In genomic region chr12:1369942-1370620, GRCh38 we compare ENCODE assay signal across 24 cellular contexts.
DNase-seq lines count a peak whose midpoint lies in the region; ATAC-seq, FAIRE-seq and TF ChIP-seq lines count a peak whose summit lies in the region.
"Had no signal": no experiment of that assay in that cellular context is flagged by ENCODE, and none has a peak within 500 bp of the region (broad histone marks: within the 10 kb centered on the region; RNA-seq: fewer than 3 reads in every experiment).

No MANE protein-coding gene starts in this region.

- ATAC-seq in heart right ventricle = peak in 1 of 8 donors; percentile 6
- ATAC-seq in right cardiac atrium = no peak
- peak; percentile 5 for ATAC-seq in gastrocnemius medialis
- ATAC-seq: activated CD4-positive, CD25-positive, alpha-beta regulatory T cell treated with anti-CD3 and anti-CD28 coated beads, Interleukin-2, amount 50 U/mL, for 24 hours; esophagus mucosa had no signal

- H3K27me3 ChIP-seq in heart right ventricle = no peaks in the 10 kb centered on the region
- no peaks in the 10 kb centered on the region for H3K27me3 ChIP-seq in right cardiac atrium (ENCODE audit: control insufficient read depth, insufficient read depth)
- H3K27me3 ChIP-seq in gastrocnemius medialis = no peaks in the 10 kb centered on the region
- H3K27me3 ChIP-seq: BE2C, sigmoid colon, tibial nerve had no signal

- no peak for TF ChIP-seq POLR2A in gastrocnemius medialis (IDR thresholded peaks at IDR 0.05)

- TF ChIP-seq CTCF in heart right ventricle (IDR thresholded peaks at IDR 0.05) (no peak), gastrocnemius medialis (IDR thresholded peaks at IDR 0.05 in 4 of 5, conservative IDR thresholded peaks at IDR 0.05 in 1 of 5) (no peak)

- H3K9me3 ChIP-seq in heart right ventricle (no peaks in the 10 kb centered on the region), right cardiac atrium (ENCODE audit: control insufficient read depth, low read length) (no peaks in the 10 kb centered on the region), gastrocnemius medialis (no peaks in the 10 kb centered on the region)
- H3K9me3 ChIP-seq: BE2C, sigmoid colon, tibial nerve had no signal

- peaks cover 0 to 28% (median 5%) of the 10 kb centered on the region in 9 donors for H3K36me3 ChIP-seq in heart right ventricle
- no peaks in the 10 kb centered on the region for H3K36me3 ChIP-seq in gastrocnemius medialis
- H3K36me3 ChIP-seq: BE2C had no signal

- H3K4me3 ChIP-seq in heart right ventricle = no peak overlapping the region
- H3K4me3 ChIP-seq in right cardiac atrium (ENCODE audit: low read length) = no peak overlapping the region
- no peak overlapping the region for H3K4me3 ChIP-seq in gastrocnemius medialis
- H3K4me3 ChIP-seq: sigmoid colon, tibial nerve had no signal

- DNase-seq in heart right ventricle (no peak), right cardiac atrium (no peak), RCC 7860 (ENCODE audit: low spot score) (no peak), fibroblast of peridontal ligament (ENCODE audit: extremely low read depth) (peak; percentile 30), gastrocnemius medialis (no peak), DMS79 (lab: John Stamatoyannopoulos, UW) (no peak), COLO829 (ENCODE audit: low spot score) (no peak), NCI-H1417 treated with DMSO at 0.1 percent for 48 hours (lab: John Stamatoyannopoulos, UW) (no peak)
- DNase-seq: activated CD4-positive, alpha-beta T cell treated with anti-CD3 and anti-CD28 coated beads, Interleukin-2, amount 50 U/mL, for 4 hours; activated T-cell treated with anti-CD3 and anti-CD28 coated beads, Interleukin-2, amount 50 U/mL, for 48 hours; BE2C; CD8-positive, alpha-beta memory T cell; DMS153; mesendoderm; MV-4-11; NCI-H146; sigmoid colon; stimulated activated CD4-positive, alpha-beta T cell treated with anti-CD3 and anti-CD28 coated beads, Interleukin-4, amount 100 ng/mL, for 4 hours; T-helper 2 cell had no signal

- peak overlapping the region in 8 of 10 donors; percentile 21 to 78 (median 64) for H3K27ac ChIP-seq in heart right ventricle
- no peak overlapping the region for H3K27ac ChIP-seq in right cardiac atrium (ENCODE audit: low read length)
- H3K27ac ChIP-seq in gastrocnemius medialis = peak overlapping the region; percentile 27 to 66 (median 48)
- H3K27ac ChIP-seq: RWPE1, sigmoid colon, tibial nerve had no signal

- 68 to 82% methylated on average over 1 of the region's 1 CpG for WGBS in heart right ventricle, 2 donors
- WGBS in right cardiac atrium = 90% methylated on average over 1 of the region's 1 CpG

- intact Hi-C loops in heart right ventricle (cut with DNase I) = no loop called here
- intact Hi-C loops in right cardiac atrium (cut with DNase I) = no loop called here
- intact Hi-C loops in gastrocnemius medialis (cut with DNase I; ENCODE audit: low total_unique reads) = no loop called here

- peak; percentile 48 for FAIRE-seq in RCC 7860 (lab: Jason Lieb, UNC)
- FAIRE-seq: G401.6 had no signal

- in situ Hi-C loops in gastrocnemius medialis (cut with MboI; ENCODE audit: low sequenced_read_pairs in 4 of 4) = no loop called here

- peaks cover 0 to 37% (median 19%) of the 10 kb centered on the region in 9 donors for H3K4me1 ChIP-seq in heart right ventricle
- peaks cover 3% of the 10 kb centered on the region for H3K4me1 ChIP-seq in right cardiac atrium (ENCODE audit: control insufficient read depth, insufficient read depth, low read length)
- H3K4me1 ChIP-seq in gastrocnemius medialis = peaks cover 12 to 24% of the 10 kb centered on the region in 2 donors
- H3K4me1 ChIP-seq: BE2C had no signal

Comparison
In these comparisons a context has a peak if more than half of its experiments do, and no peak if none do; other contexts are left out.
1. ATAC-seq: peak in gastrocnemius medialis (2 of 2); none in right cardiac atrium (0 of 2).